Comparison of ENCODE assay signal across 9 cellular contexts in genomic region chr22:37121887-37122591, GRCh38. TPM values are rescaled to one million over a fixed set of nuclear protein-coding genes. Genes with fewer than 3 reads are reported as not detected.
DNase-seq lines count a peak whose midpoint lies in the region; ATAC-seq and TF ChIP-seq lines count a peak whose summit lies in the region.
"Had no signal": no experiment of that assay in that cellular context is flagged by ENCODE, and none has a peak within 500 bp of the region (broad histone marks: within the 10 kb centered on the region; RNA-seq: fewer than 3 reads in every experiment).

No MANE protein-coding gene starts in this region.

- TF ChIP-seq EP300 in sigmoid colon (IDR thresholded peaks at IDR 0.05) = no peak

- TF ChIP-seq POLR2A in thyroid gland (IDR thresholded peaks at IDR 0.05) = peak in 1 of 2 donors; percentile 17
- TF ChIP-seq POLR2A in sigmoid colon (IDR thresholded peaks at IDR 0.05) = no peak

- H3K27ac Mint-ChIP-seq in activated naive CD4-positive, alpha-beta T cell treated with anti-CD3 and anti-CD28 coated beads, Interleukin-2, amount 50 U/mL, for 24 hours = peak overlapping the region; percentile 100

- H3K9me3 Mint-ChIP-seq in activated naive CD4-positive, alpha-beta T cell treated with anti-CD3 and anti-CD28 coated beads, Interleukin-2, amount 50 U/mL, for 24 hours = no peaks in the 10 kb centered on the region

- H3K27me3 ChIP-seq in thyroid gland = no peaks in the 10 kb centered on the region
- H3K27me3 ChIP-seq in sigmoid colon = peaks cover 0 to 17% (median 0%) of the 10 kb centered on the region in 3 donors

- WGBS in thyroid gland, 2 donors = 0 to 34% methylated on average over 1 to 15 of the region's 15 CpGs
- WGBS in sigmoid colon, 2 donors = 35 to 44% methylated on average over 15 of the region's 15 CpGs

- peak overlapping the region in 2 of 3 donors; percentile 50 to 71 for H3K27ac ChIP-seq in thyroid gland
- H3K27ac ChIP-seq in sigmoid colon = no peak overlapping the region

- H3K9me3 ChIP-seq in thyroid gland (no peaks in the 10 kb centered on the region), sigmoid colon (no peaks in the 10 kb centered on the region)

- peak; percentile 25 for DNase-seq in SHP77 treated with DMSO at 0.1 percent for 48 hours (lab: John Stamatoyannopoulos, UW)
- DNase-seq in mucosa of gallbladder (ENCODE audit: low spot score) = peak; percentile 57
- DNase-seq in thyroid gland = peak; percentile 53 to 57
- no peak for DNase-seq in NCI-H128 (lab: John Stamatoyannopoulos, UW; ENCODE audit: unreplicated experiment)
- DNase-seq in sigmoid colon = no peak

- ATAC-seq in GM18868 (IDR thresholded peaks at IDR 0.05; ENCODE audit: unreplicated experiment) (peak; percentile 84), HG02981 (IDR thresholded peaks at IDR 0.05; ENCODE audit: unreplicated experiment) (peak; percentile 83)

- peaks cover 77% of the 10 kb centered on the region for H3K4me1 Mint-ChIP-seq in activated naive CD4-positive, alpha-beta T cell treated with anti-CD3 and anti-CD28 coated beads, Interleukin-2, amount 50 U/mL, for 24 hours

- no peaks in the 10 kb centered on the region for H3K27me3 Mint-ChIP-seq in activated naive CD4-positive, alpha-beta T cell treated with anti-CD3 and anti-CD28 coated beads, Interleukin-2, amount 50 U/mL, for 24 hours

- peak overlapping the region; percentile 86 for H3K4me3 Mint-ChIP-seq in activated naive CD4-positive, alpha-beta T cell treated with anti-CD3 and anti-CD28 coated beads, Interleukin-2, amount 50 U/mL, for 24 hours

- H3K4me1 ChIP-seq in thyroid gland (peaks cover 9 to 22% of the 10 kb centered on the region in 2 donors), sigmoid colon (no peaks in the 10 kb centered on the region)

- TF ChIP-seq CTCF in thyroid gland (IDR thresholded peaks at IDR 0.05) (peak in 2 of 6 experiments; percentile 1 to 20), sigmoid colon (IDR thresholded peaks at IDR 0.05) (no peak)

- intact Hi-C loops in thyroid gland (cut with DNase I) (no loop called here), sigmoid colon (cut with DNase I) (no loop called here)

- H3K36me3 ChIP-seq in thyroid gland (no peaks in the 10 kb centered on the region), sigmoid colon (no peaks in the 10 kb centered on the region)

- peaks cover 11% of the 10 kb centered on the region for H3K36me3 Mint-ChIP-seq in activated naive CD4-positive, alpha-beta T cell treated with anti-CD3 and anti-CD28 coated beads, Interleukin-2, amount 50 U/mL, for 24 hours
- H3K36me3 Mint-ChIP-seq: brain had no signal

- no peak overlapping the region for H3K4me3 ChIP-seq in thyroid gland (replicated peaks in 1 of 3)
- H3K4me3 ChIP-seq in sigmoid colon = no peak overlapping the region

RNA-seq across cellular contexts. Expression of gene TMPRSS6, which starts 12.5 kb away (rescaled TPM):
- total RNA-seq in mucosa of gallbladder (9.2 TPM), thyroid gland (under 1 TPM in 1 of 4 donors, not detected in 3; 0.50 TPM), sigmoid colon (not detected)
- polyA plus RNA-seq in sigmoid colon = 1 to 10 TPM in 1 of 3 donors, under 1 TPM in 1, not detected in 1; 0.79 to 1.8 TPM

RNA-seq across cellular contexts. Expression of gene IL2RB, which starts 27.7 kb away (rescaled TPM):
- 6.0 TPM for total RNA-seq in mucosa of gallbladder
- 1 to 10 TPM in 1 of 4 donors, under 1 TPM in 3; 0.11 to 1.7 (median 0.73) TPM for total RNA-seq in thyroid gland
- under 1 TPM in 3 of 4 donors, not detected in 1; under 0.01 to 0.33 (median 0.14) TPM for total RNA-seq in sigmoid colon
- 1 to 10 TPM in 1 of 3 donors, under 1 TPM in 2; under 0.01 to 9.7 (median 0.46) TPM for polyA plus RNA-seq in sigmoid colon

Comparison
In these comparisons a context has a peak if more than half of its experiments do, and no peak if none do; other contexts are left out.
1. DNase-seq: peak in SHP77 treated with DMSO at 0.1 percent for 48 hours (single experiment), mucosa of gallbladder (single experiment) and thyroid gland (2 of 2); none in NCI-H128 (single experiment) and sigmoid colon (single experiment).
2. H3K27ac ChIP-seq: peak in thyroid gland (2 of 3); none in sigmoid colon (0 of 4).